Comparison of ENCODE assay signal across 1 cellular context in genomic region chr4:186781032-186781917, GRCh38.
TF ChIP-seq lines count a peak whose summit lies in the region.

No MANE protein-coding gene starts in this region.

TF ChIP-seq in K562, 482 proteins besides CTCF, POLR2A, EP300 and RAD21:
- TF ChIP-seq XRCC4 (IDR thresholded peaks at IDR 0.05; ENCODE audit: extremely low read depth, insufficient read depth, insufficient read length), result no peak
- TF ChIP-seq FOSL1 (tag; conservative IDR thresholded peaks at IDR 0.05), result peak; percentile 53
- no peak for TF ChIP-seq ZNF77 (CRISPR knock-in tag; IDR thresholded peaks at IDR 0.05)
